In genomic region chr1:216457356-216457755, GRCh38 we compare ENCODE assay signal across 26 cellular contexts. TPM values are rescaled to one million over a fixed set of nuclear protein-coding genes. Genes with fewer than 3 reads are reported as not detected.
DNase-seq lines count a peak whose midpoint lies in the region; ATAC-seq and TF ChIP-seq lines count a peak whose summit lies in the region.
"Had no signal": no experiment of that assay in that cellular context is flagged by ENCODE, and none has a peak within 500 bp of the region (broad histone marks: within the 10 kb centered on the region; RNA-seq: fewer than 3 reads in every experiment).

No MANE protein-coding gene starts in this region.

- H3K36me3 Mint-ChIP-seq in activated CD4-positive, alpha-beta T cell treated with anti-CD3 and anti-CD28 coated beads for 36 hours (ENCODE audit: low read depth), result no peaks in the 10 kb centered on the region
- no peaks in the 10 kb centered on the region for H3K36me3 Mint-ChIP-seq in activated naive CD4-positive, alpha-beta T cell treated with anti-CD3 and anti-CD28 coated beads, Interleukin-2, amount 10 ng/mL, durations not matched to agents 7 days and 5 days
- H3K36me3 Mint-ChIP-seq: activated naive CD8-positive, alpha-beta T cell treated with anti-CD3 and anti-CD28 coated beads, Interleukin-2, amount 10 ng/mL, durations not matched to agents 7 days and 5 days; brain; immature natural killer cell had no signal

- H3K36me3 ChIP-seq in RWPE2 (ENCODE audit: low read depth) (no peaks in the 10 kb centered on the region), skeletal muscle satellite cell (ENCODE audit: insufficient read depth, low read length) (no peaks in the 10 kb centered on the region)
- H3K36me3 ChIP-seq: pancreas, WERI-Rb-1 had no signal

- intact Hi-C loops in activated CD4-positive, alpha-beta T cell treated with anti-CD3 and anti-CD28 coated beads for 36 hours (cut with DNase I, micrococcal nuclease), result no loop called here

- no peaks in the 10 kb centered on the region for H3K27me3 ChIP-seq in RWPE2 (ENCODE audit: insufficient read depth, poor library complexity, severe bottlenecking)
- H3K27me3 ChIP-seq in skeletal muscle satellite cell (ENCODE audit: control insufficient read depth, insufficient read depth, low read length), result no peaks in the 10 kb centered on the region
- H3K27me3 ChIP-seq: pancreas had no signal

- peak overlapping the region; percentile 45 for H3K9ac ChIP-seq in skeletal muscle satellite cell (ENCODE audit: low read depth, low read length)
- H3K9ac ChIP-seq: KMS-11 had no signal

- no peaks in the 10 kb centered on the region for H3K4me1 Mint-ChIP-seq in activated CD4-positive, alpha-beta T cell treated with anti-CD3 and anti-CD28 coated beads for 36 hours
- no peaks in the 10 kb centered on the region for H3K4me1 Mint-ChIP-seq in activated naive CD4-positive, alpha-beta T cell treated with anti-CD3 and anti-CD28 coated beads, Interleukin-2, amount 10 ng/mL, durations not matched to agents 7 days and 5 days
- H3K4me1 Mint-ChIP-seq: activated naive CD8-positive, alpha-beta T cell treated with anti-CD3 and anti-CD28 coated beads, Interleukin-2, amount 10 ng/mL, durations not matched to agents 7 days and 5 days; immature natural killer cell; nephron had no signal

- TF ChIP-seq CTCF in RWPE2 (IDR thresholded peaks at IDR 0.05; ENCODE audit: poor library complexity, severe bottlenecking), result no peak

- H3K4me3 Mint-ChIP-seq in activated CD4-positive, alpha-beta T cell treated with anti-CD3 and anti-CD28 coated beads for 36 hours, result no peak overlapping the region
- H3K4me3 Mint-ChIP-seq in activated naive CD4-positive, alpha-beta T cell treated with anti-CD3 and anti-CD28 coated beads, Interleukin-2, amount 10 ng/mL, durations not matched to agents 7 days and 5 days, result no peak overlapping the region
- H3K4me3 Mint-ChIP-seq: activated naive CD8-positive, alpha-beta T cell treated with anti-CD3 and anti-CD28 coated beads, Interleukin-2, amount 10 ng/mL, durations not matched to agents 7 days and 5 days; brain; immature natural killer cell; nephron; stimulated activated naive CD8-positive, alpha-beta T cell treated with anti-CD3 and anti-CD28 coated beads, Interleukin-15, Interleukin-2, amounts not matched to agents 100 ng/mL and 50 ng/mL, for 24 hours; T-helper 2 cell treated with Interferon-gamma antibody and Interleukin-4, amounts not matched to agents 5 μg/mL and 100 μg/mL, for 36 hours had no signal

- peak; percentile 52 for DNase-seq in HCEC 1CT
- DNase-seq in RWPE2 (ENCODE audit: low spot score), result no peak
- peak; percentile 43 for DNase-seq in fibroblast of gingiva (ENCODE audit: low read depth)
- DNase-seq in activated CD4-positive, alpha-beta T cell treated with anti-CD3 and anti-CD28 coated beads for 36 hours, result no peak
- DNase-seq in activated naive CD4-positive, alpha-beta T cell treated with anti-CD3 and anti-CD28 coated beads, Interleukin-2, amount 10 ng/mL, durations not matched to agents 7 days and 5 days, result no peak
- no peak for DNase-seq in left lobe of liver (ENCODE audit: low spot score)
- DNase-seq: activated CD4-positive, alpha-beta T cell treated with anti-CD3 and anti-CD28 coated beads, Interleukin-2, amount 50 U/mL, for 4 hours; activated naive CD8-positive, alpha-beta T cell treated with anti-CD3 and anti-CD28 coated beads, Interleukin-2, amount 10 ng/mL, durations not matched to agents 7 days and 5 days; C1 segment of cervical spinal cord; effector CD8-positive, alpha-beta T cell; immature natural killer cell; left ventricle myocardium superior; MV-4-11; NCI-H526 treated with DMSO at 0.1 percent for 48 hours; pancreas; WERI-Rb-1 had no signal

- POLR2A ChIA-PET in activated CD4-positive, alpha-beta T cell treated with anti-CD3 and anti-CD28 coated beads for 36 hours (lab: Charles Lee), result no interaction called here

- H3K27me3 Mint-ChIP-seq in activated CD4-positive, alpha-beta T cell treated with anti-CD3 and anti-CD28 coated beads for 36 hours, result no peaks in the 10 kb centered on the region
- no peaks in the 10 kb centered on the region for H3K27me3 Mint-ChIP-seq in activated naive CD4-positive, alpha-beta T cell treated with anti-CD3 and anti-CD28 coated beads, Interleukin-2, amount 10 ng/mL, durations not matched to agents 7 days and 5 days
- H3K27me3 Mint-ChIP-seq: activated naive CD8-positive, alpha-beta T cell treated with anti-CD3 and anti-CD28 coated beads, Interleukin-2, amount 10 ng/mL, durations not matched to agents 7 days and 5 days; brain; stimulated activated naive CD8-positive, alpha-beta T cell treated with anti-CD3 and anti-CD28 coated beads, Interleukin-15, Interleukin-2, amounts not matched to agents 100 ng/mL and 50 ng/mL, for 24 hours had no signal

- H3K4me3 ChIP-seq in RWPE2 (ENCODE audit: severe bottlenecking) (no peak overlapping the region), skeletal muscle satellite cell (ENCODE audit: low read length) (no peak overlapping the region)
- H3K4me3 ChIP-seq: pancreas, SK-N-MC had no signal

- no peak overlapping the region for H3K27ac Mint-ChIP-seq in activated CD4-positive, alpha-beta T cell treated with anti-CD3 and anti-CD28 coated beads for 36 hours
- no peak overlapping the region for H3K27ac Mint-ChIP-seq in activated naive CD4-positive, alpha-beta T cell treated with anti-CD3 and anti-CD28 coated beads, Interleukin-2, amount 10 ng/mL, durations not matched to agents 7 days and 5 days
- H3K27ac Mint-ChIP-seq: activated naive CD8-positive, alpha-beta T cell treated with anti-CD3 and anti-CD28 coated beads, Interleukin-2, amount 10 ng/mL, durations not matched to agents 7 days and 5 days; immature natural killer cell; nephron; stimulated activated naive CD8-positive, alpha-beta T cell treated with anti-CD3 and anti-CD28 coated beads, Interleukin-15, Interleukin-2, amounts not matched to agents 100 ng/mL and 50 ng/mL, for 24 hours; T-helper 2 cell treated with Interferon-gamma antibody and Interleukin-4, amounts not matched to agents 5 μg/mL and 100 μg/mL, for 36 hours had no signal

- peak overlapping the region; percentile 73 for H3K4me2 ChIP-seq in skeletal muscle satellite cell (ENCODE audit: low read length)
- H3K4me2 ChIP-seq: KMS-11 had no signal

- peaks cover 6% of the 10 kb centered on the region for H3K4me1 ChIP-seq in RWPE2 (ENCODE audit: insufficient read depth, poor library complexity, severe bottlenecking)
- peaks cover 41% of the 10 kb centered on the region for H3K4me1 ChIP-seq in skeletal muscle satellite cell (ENCODE audit: control insufficient read depth, insufficient read depth, low read length)

- H3K9me3 Mint-ChIP-seq in activated CD4-positive, alpha-beta T cell treated with anti-CD3 and anti-CD28 coated beads for 36 hours (ENCODE audit: low read depth), result no peaks in the 10 kb centered on the region
- H3K9me3 Mint-ChIP-seq in activated naive CD4-positive, alpha-beta T cell treated with anti-CD3 and anti-CD28 coated beads, Interleukin-2, amount 10 ng/mL, durations not matched to agents 7 days and 5 days, result peaks cover 2% of the 10 kb centered on the region
- H3K9me3 Mint-ChIP-seq: brain; nephron; stimulated activated naive CD8-positive, alpha-beta T cell treated with anti-CD3 and anti-CD28 coated beads, Interleukin-15, Interleukin-2, amounts not matched to agents 100 ng/mL and 50 ng/mL, for 24 hours had no signal

- ATAC-seq in RWPE2 (ENCODE audit: low read depth) (peak; percentile 48; the same call in 2 of the 3 replicates), left lobe of liver (no peak)
- no peak for ATAC-seq in activated CD4-positive, alpha-beta T cell treated with anti-CD3 and anti-CD28 coated beads for 36 hours
- ATAC-seq: left ventricle myocardium superior, pancreas had no signal

- CTCF ChIA-PET in activated CD4-positive, alpha-beta T cell treated with anti-CD3 and anti-CD28 coated beads for 36 hours (lab: Charles Lee), result no interaction called here
- CTCF ChIA-PET in activated naive CD4-positive, alpha-beta T cell treated with anti-CD3 and anti-CD28 coated beads, Interleukin-2, amount 10 ng/mL, durations not matched to agents 7 days and 5 days (lab: Charles Lee), result no interaction called here

- no peaks in the 10 kb centered on the region for H3K9me3 ChIP-seq in RWPE2 (ENCODE audit: severe bottlenecking)
- no peaks in the 10 kb centered on the region for H3K9me3 ChIP-seq in skeletal muscle satellite cell (replicated peaks; ENCODE audit: low read length)
- H3K9me3 ChIP-seq: pancreas had no signal

- H3K27ac ChIP-seq in RWPE2 (ENCODE audit: poor library complexity, severe bottlenecking), result peak overlapping the region; percentile 11
- H3K27ac ChIP-seq: KMS-11, pancreas, SK-N-MC, WERI-Rb-1 had no signal

RNA-seq across cellular contexts. Expression of gene USH2A, which starts 34.1 kb away (rescaled TPM):
- total RNA-seq in skeletal muscle satellite cell (2012; rRNA removed), result not detected in 2 replicates
- not detected for total RNA-seq in activated CD4-positive, alpha-beta T cell treated with anti-CD3 and anti-CD28 coated beads for 36 hours
- total RNA-seq in left lobe of liver, result 1.5 TPM
- total RNA-seq: activated naive CD8-positive, alpha-beta T cell treated with anti-CD3 and anti-CD28 coated beads, Interleukin-2, amount 10 ng/mL, durations not matched to agents 7 days and 5 days; epithelial cell of proximal tubule; HT-29; mononuclear cell had no signal

Comparison
In these comparisons a context has a peak if more than half of its experiments do, and no peak if none do; other contexts are left out.
1. DNase-seq: peak in HCEC 1CT (single experiment) and fibroblast of gingiva (single experiment); none in RWPE2 (single experiment), activated CD4-positive, alpha-beta T cell treated with anti-CD3 and anti-CD28 coated beads for 36 hours (single experiment), activated naive CD4-positive, alpha-beta T cell treated with anti-CD3 and anti-CD28 coated beads, Interleukin-2, amount 10 ng/mL, durations not matched to agents 7 days and 5 days (single experiment) and left lobe of liver (single experiment).